In genomic region chr11:55873146-55873545, GRCh38 we compare ENCODE assay signal across 15 cellular contexts. TPM values are rescaled to one million over a fixed set of nuclear protein-coding genes. Genes with fewer than 3 reads are reported as not detected.
"Had no signal": no experiment of that assay in that cellular context is flagged by ENCODE, and none has a peak within 500 bp of the region (broad histone marks: within the 10 kb centered on the region; RNA-seq: fewer than 3 reads in every experiment).

No MANE protein-coding gene starts in this region.

RNA-seq across cellular contexts. Expression of gene TRIM51, which starts 10.0 kb away (rescaled TPM):
- total RNA-seq: activated B cell treated with CpG ODN at 0.5 μM for 24 hours; activated CD4-positive, alpha-beta memory T cell treated with anti-CD3 and anti-CD28 coated beads for 36 hours; activated naive CD4-positive, alpha-beta T cell treated with anti-CD3 and anti-CD28 coated beads for 36 hours; activated naive CD4-positive, alpha-beta T cell treated with anti-CD3 and anti-CD28 coated beads, Interleukin-2, amount 50 U/mL, for 72 hours; activated T-cell treated with anti-CD3 and anti-CD28 coated beads, Interleukin-2, amount 50 U/mL, for 4 hours; activated T-helper 1 cell treated with anti-CD3 and anti-CD28 coated beads, Interleukin-12 subunit alpha, Interleukin-12 subunit beta, Interleukin-2, Interleukin-4 antibody, amounts not matched to agents 30 ng/mL and 10 ng/mL and 1 ng/mL, durations not matched to agents 14 hours and 24 hours and 36 hours; adrenal gland; astrocyte; body of pancreas; breast epithelium; cardiac septum; LHCN-M2; M059J; NCI-H460; SJCRH30 had no signal
- polyA plus RNA-seq: adrenal gland had no signal

RNA-seq across cellular contexts. Expression of gene OR5D16, which starts 34.6 kb away (rescaled TPM):
- total RNA-seq: activated B cell treated with CpG ODN at 0.5 μM for 24 hours; activated CD4-positive, alpha-beta memory T cell treated with anti-CD3 and anti-CD28 coated beads for 36 hours; activated naive CD4-positive, alpha-beta T cell treated with anti-CD3 and anti-CD28 coated beads for 36 hours; activated naive CD4-positive, alpha-beta T cell treated with anti-CD3 and anti-CD28 coated beads, Interleukin-2, amount 50 U/mL, for 72 hours; activated T-cell treated with anti-CD3 and anti-CD28 coated beads, Interleukin-2, amount 50 U/mL, for 4 hours; activated T-helper 1 cell treated with anti-CD3 and anti-CD28 coated beads, Interleukin-12 subunit alpha, Interleukin-12 subunit beta, Interleukin-2, Interleukin-4 antibody, amounts not matched to agents 30 ng/mL and 10 ng/mL and 1 ng/mL, durations not matched to agents 14 hours and 24 hours and 36 hours; adrenal gland; astrocyte; body of pancreas; breast epithelium; cardiac septum; LHCN-M2; M059J; NCI-H460; SJCRH30 had no signal
- polyA plus RNA-seq: adrenal gland had no signal

RNA-seq across cellular contexts. Expression of gene OR5W2, which starts 41.2 kb away (rescaled TPM):
- total RNA-seq: activated B cell treated with CpG ODN at 0.5 μM for 24 hours; activated CD4-positive, alpha-beta memory T cell treated with anti-CD3 and anti-CD28 coated beads for 36 hours; activated naive CD4-positive, alpha-beta T cell treated with anti-CD3 and anti-CD28 coated beads for 36 hours; activated naive CD4-positive, alpha-beta T cell treated with anti-CD3 and anti-CD28 coated beads, Interleukin-2, amount 50 U/mL, for 72 hours; activated T-cell treated with anti-CD3 and anti-CD28 coated beads, Interleukin-2, amount 50 U/mL, for 4 hours; activated T-helper 1 cell treated with anti-CD3 and anti-CD28 coated beads, Interleukin-12 subunit alpha, Interleukin-12 subunit beta, Interleukin-2, Interleukin-4 antibody, amounts not matched to agents 30 ng/mL and 10 ng/mL and 1 ng/mL, durations not matched to agents 14 hours and 24 hours and 36 hours; adrenal gland; astrocyte; body of pancreas; breast epithelium; cardiac septum; LHCN-M2; M059J; NCI-H460; SJCRH30 had no signal
- polyA plus RNA-seq: adrenal gland had no signal

RNA-seq across cellular contexts. Expression of gene OR5L2, which starts 46.1 kb away (rescaled TPM):
- total RNA-seq: activated B cell treated with CpG ODN at 0.5 μM for 24 hours; activated CD4-positive, alpha-beta memory T cell treated with anti-CD3 and anti-CD28 coated beads for 36 hours; activated naive CD4-positive, alpha-beta T cell treated with anti-CD3 and anti-CD28 coated beads for 36 hours; activated naive CD4-positive, alpha-beta T cell treated with anti-CD3 and anti-CD28 coated beads, Interleukin-2, amount 50 U/mL, for 72 hours; activated T-cell treated with anti-CD3 and anti-CD28 coated beads, Interleukin-2, amount 50 U/mL, for 4 hours; activated T-helper 1 cell treated with anti-CD3 and anti-CD28 coated beads, Interleukin-12 subunit alpha, Interleukin-12 subunit beta, Interleukin-2, Interleukin-4 antibody, amounts not matched to agents 30 ng/mL and 10 ng/mL and 1 ng/mL, durations not matched to agents 14 hours and 24 hours and 36 hours; adrenal gland; astrocyte; body of pancreas; breast epithelium; cardiac septum; LHCN-M2; M059J; NCI-H460; SJCRH30 had no signal
- polyA plus RNA-seq: adrenal gland had no signal

RNA-seq across cellular contexts. Expression of gene OR5D18, which starts 53.7 kb away (rescaled TPM):
- total RNA-seq: activated B cell treated with CpG ODN at 0.5 μM for 24 hours; activated CD4-positive, alpha-beta memory T cell treated with anti-CD3 and anti-CD28 coated beads for 36 hours; activated naive CD4-positive, alpha-beta T cell treated with anti-CD3 and anti-CD28 coated beads for 36 hours; activated naive CD4-positive, alpha-beta T cell treated with anti-CD3 and anti-CD28 coated beads, Interleukin-2, amount 50 U/mL, for 72 hours; activated T-cell treated with anti-CD3 and anti-CD28 coated beads, Interleukin-2, amount 50 U/mL, for 4 hours; activated T-helper 1 cell treated with anti-CD3 and anti-CD28 coated beads, Interleukin-12 subunit alpha, Interleukin-12 subunit beta, Interleukin-2, Interleukin-4 antibody, amounts not matched to agents 30 ng/mL and 10 ng/mL and 1 ng/mL, durations not matched to agents 14 hours and 24 hours and 36 hours; adrenal gland; astrocyte; body of pancreas; breast epithelium; cardiac septum; LHCN-M2; M059J; NCI-H460; SJCRH30 had no signal
- polyA plus RNA-seq: adrenal gland had no signal
